ENCODE assay signal across 8 cellular contexts in genomic region chr19:41263042-41263849, GRCh38. TPM values are rescaled to one million over a fixed set of nuclear protein-coding genes. Genes with fewer than 3 reads are reported as not detected.
DNase-seq lines count a peak whose midpoint lies in the region; ATAC-seq and TF ChIP-seq lines count a peak whose summit lies in the region.

No MANE protein-coding gene starts in this region.

- peak; percentile 13 for ATAC-seq in GM21825 (IDR thresholded peaks at IDR 0.05; ENCODE audit: unreplicated experiment)
- peak; percentile 17 for ATAC-seq in activated B cell treated with CpG ODN at 0.5 μM for 24 hours (ENCODE audit: low read depth)
- ATAC-seq in HG03439 (IDR thresholded peaks at IDR 0.05; ENCODE audit: unreplicated experiment), result no peak

- no peaks in the 10 kb centered on the region for H3K27me3 Mint-ChIP-seq in activated B cell treated with CpG ODN at 0.5 μM for 24 hours

- peak overlapping the region; percentile 96 for H3K4me3 Mint-ChIP-seq in activated B cell treated with CpG ODN at 0.5 μM for 24 hours

- peaks cover 2% of the 10 kb centered on the region for H3K9me3 Mint-ChIP-seq in activated B cell treated with CpG ODN at 0.5 μM for 24 hours

- intact Hi-C loops in activated B cell treated with CpG ODN at 0.5 μM for 24 hours (cut with micrococcal nuclease), result loop anchor here (1.0 to 10.0 kb wide), 10 partner anchors 64 to 1421 kb away; partner anchors contain the start of genes CEACAM21, COQ8B, DMAC2 and EGLN2

- H3K27me3 ChIP-seq in layer of hippocampus (ENCODE audit: control insufficient read depth, insufficient read depth, low read length), result no peaks in the 10 kb centered on the region

- H3K4me1 Mint-ChIP-seq in activated B cell treated with CpG ODN at 0.5 μM for 24 hours, result peaks cover 48% of the 10 kb centered on the region

- POLR2A ChIA-PET in activated B cell treated with CpG ODN at 0.5 μM for 24 hours (lab: Charles Lee), result interaction anchor here (0.6 to 5.5 kb wide), 43 partner anchors 9 to 1818 kb away, joined by 3 to 69 read pairs (median 5); partner anchors contain the start of genes ACTMAP, B9D2, C19orf47 and CCDC97

- H3K4me3 ChIP-seq in cardiac fibroblast (replicated peaks in 1 of 2; ENCODE audit: low read depth in 2 of 2, low read length in 2 of 2), result peak overlapping the region; percentile 72 to 73

- TF ChIP-seq CTCF in activated B cell treated with CpG ODN at 0.5 μM for 24 hours (IDR thresholded peaks at IDR 0.05) (no peak), cardiac fibroblast (IDR thresholded peaks at IDR 0.05; ENCODE audit: low read depth, low read length) (no peak)

- peak overlapping the region; percentile 99 for H3K27ac Mint-ChIP-seq in activated B cell treated with CpG ODN at 0.5 μM for 24 hours

- DNase-seq in EH (ENCODE audit: low read depth), result peak; percentile 62
- peak; percentile 81 for DNase-seq in NCI-H128 (lab: John Stamatoyannopoulos, UW; ENCODE audit: unreplicated experiment)
- peak; percentile 62 for DNase-seq in activated B cell treated with CpG ODN at 0.5 μM for 24 hours
- DNase-seq in cardiac fibroblast (ENCODE audit: low read depth in 2 of 2), result peak; percentile 81 to 85
- peak; percentile 81 to 85 for DNase-seq in stimulated activated CD4-positive, alpha-beta T cell treated with anti-CD3 and anti-CD28 coated beads, Interleukin-2, amount 100 ng/mL, for 24 hours

- CTCF ChIA-PET in activated B cell treated with CpG ODN at 0.5 μM for 24 hours (lab: Charles Lee), result interaction anchor here (0.8 to 3.9 kb wide), 8 partner anchors 35 to 334 kb away, joined by 3 to 30 read pairs (median 5); partner anchors contain the start of gene B9D2

- H3K27ac ChIP-seq in layer of hippocampus (ENCODE audit: low read depth, low read length), result peak overlapping the region; percentile 92

- H3K36me3 Mint-ChIP-seq in activated B cell treated with CpG ODN at 0.5 μM for 24 hours (ENCODE audit: low read depth), result peaks cover 37% of the 10 kb centered on the region

RNA-seq across cellular contexts. Expression of gene HNRNPUL1, which starts 0.9 kb away (rescaled TPM):
- total RNA-seq in activated B cell treated with CpG ODN at 0.5 μM for 24 hours, result 235 and 244 TPM in 2 replicates

RNA-seq across cellular contexts. Expression of gene AXL, which starts 44.2 kb away (rescaled TPM):
- total RNA-seq in activated B cell treated with CpG ODN at 0.5 μM for 24 hours, result not detected in 2 replicates

RNA-seq across cellular contexts. Expression of gene CCDC97, which starts 46.7 kb away (rescaled TPM):
- 61.7 and 65.3 TPM in 2 replicates for total RNA-seq in activated B cell treated with CpG ODN at 0.5 μM for 24 hours
